Comparison of ENCODE assay signal across 8 cellular contexts in genomic region chr2:96867756-96868554, GRCh38. TPM values are rescaled to one million over a fixed set of nuclear protein-coding genes. Genes with fewer than 3 reads are reported as not detected.
DNase-seq lines count a peak whose midpoint lies in the region; ATAC-seq, FAIRE-seq and TF ChIP-seq lines count a peak whose summit lies in the region.

No MANE protein-coding gene starts in this region.

- no peaks in the 10 kb centered on the region for H3K9me3 ChIP-seq in SK-N-SH
- no peaks in the 10 kb centered on the region for H3K9me3 ChIP-seq in endocrine pancreas (ENCODE audit: control insufficient read depth, low read length)
- H3K9me3 ChIP-seq in neural progenitor cell (ENCODE audit: low read depth) = no peaks in the 10 kb centered on the region

- no peak for TF ChIP-seq EP300 in SK-N-SH (IDR thresholded peaks at IDR 0.05; ENCODE audit: borderline replicate concordance in 1 of 2, low read depth in 1 of 2, low read length in 1 of 2)

- H3K27ac ChIP-seq in 22Rv1 (peak overlapping the region; percentile 79), SK-N-SH (ENCODE audit: low read depth in 2 of 2, low read length in 1 of 2) (peak overlapping the region; percentile 83 to 92), neural progenitor cell (peak overlapping the region; percentile 80)

- peaks cover 6 to 28% of the 10 kb centered on the region in 2 experiments; a peak in 2 of 4 replicates for H3K4me1 ChIP-seq in SK-N-SH (ENCODE audit: control insufficient read depth in 1 of 2, insufficient read depth in 2 of 2, low read depth in 1 of 2, low read length in 1 of 2)
- no peaks in the 10 kb centered on the region for H3K4me1 ChIP-seq in endocrine pancreas (ENCODE audit: control insufficient read depth, insufficient read depth, low read length)
- H3K4me1 ChIP-seq in neural progenitor cell = peaks cover 19% of the 10 kb centered on the region

- TF ChIP-seq CTCF in 22Rv1 (IDR thresholded peaks at IDR 0.05) (no peak), SK-N-SH (IDR thresholded peaks at IDR 0.05) (no peak), neural progenitor cell (IDR thresholded peaks at IDR 0.05) (no peak)

- H3K27me3 ChIP-seq in SK-N-SH (ENCODE audit: insufficient read depth) (no peaks in the 10 kb centered on the region), endocrine pancreas (ENCODE audit: control insufficient read depth, insufficient read depth, low read length) (no peaks in the 10 kb centered on the region), neural progenitor cell (no peaks in the 10 kb centered on the region)

- H3K4me3 ChIP-seq in SK-N-SH (ENCODE audit: low read depth in 2 of 2, low read length in 1 of 2) (peak overlapping the region; percentile 94 to 95), endocrine pancreas (ENCODE audit: control insufficient read depth, insufficient read depth, low read length) (peak overlapping the region; percentile 46), neural progenitor cell (peak overlapping the region; percentile 84)

- ATAC-seq in HG03457 (IDR thresholded peaks at IDR 0.05; ENCODE audit: unreplicated experiment) (no peak), GM18517 (IDR thresholded peaks at IDR 0.05; ENCODE audit: unreplicated experiment) (no peak)

- POLR2A ChIA-PET in SK-N-SH (lab: Yijun Ruan, JAX) = interaction anchor here (0.6 to 2.0 kb wide), 7 partner anchors 11 to 201 kb away, joined by 3 to 27 read pairs (median 3); partner anchors contain the start of genes ANKRD39 and CNNM3

- peaks cover 5 to 43% of the 10 kb centered on the region in 2 experiments for H3K36me3 ChIP-seq in SK-N-SH (replicated peaks in 1 of 2; ENCODE audit: control insufficient read depth in 1 of 2, insufficient read depth in 2 of 2, low read length in 1 of 2)
- peaks cover 4% of the 10 kb centered on the region for H3K36me3 ChIP-seq in endocrine pancreas (ENCODE audit: control insufficient read depth, insufficient read depth, low read length)
- H3K36me3 ChIP-seq in neural progenitor cell = no peaks in the 10 kb centered on the region

- H3K9ac ChIP-seq in SK-N-SH (peak overlapping the region; percentile 99), endocrine pancreas (ENCODE audit: control insufficient read depth, insufficient read depth, low read length) (peak overlapping the region; percentile 60), neural progenitor cell (peak overlapping the region; percentile 86)

- H3K4me2 ChIP-seq in SK-N-SH (peak overlapping the region; percentile 96), neural progenitor cell (peak overlapping the region; percentile 99)

- peak overlapping the region; percentile 90 for H3K27ac Mint-ChIP-seq in neural progenitor cell

- H2AFZ ChIP-seq in SK-N-SH (ENCODE audit: low read depth) = peak overlapping the region; percentile 78; the same call in 1 of the 2 replicates
- H2AFZ ChIP-seq in neural progenitor cell (replicated peaks) = no peak overlapping the region

- H4K20me1 ChIP-seq in SK-N-SH (ENCODE audit: insufficient read depth) (peaks cover 30% of the 10 kb centered on the region; the same call in 1 of the 2 replicates), neural progenitor cell (ENCODE audit: low read depth) (peaks cover 49% of the 10 kb centered on the region)

- H3K4me3 Mint-ChIP-seq in neural progenitor cell = peak overlapping the region; percentile 90

- FAIRE-seq in GM19239 (lab: Jason Lieb, UNC) = peak; percentile 35

- H3F3A ChIP-seq in SK-N-SH (replicated peaks; ENCODE audit: insufficient read depth) (no peaks in the 10 kb centered on the region), neural progenitor cell (ENCODE audit: low read depth) (peaks cover 11% of the 10 kb centered on the region)

- H3K9me2 ChIP-seq in SK-N-SH = no peaks in the 10 kb centered on the region

- peaks cover 9% of the 10 kb centered on the region for H3K36me3 Mint-ChIP-seq in neural progenitor cell

- H3K4me1 Mint-ChIP-seq in neural progenitor cell = peaks cover 34% of the 10 kb centered on the region

- 15% methylated on average over 16 of the region's 27 CpGs for WGBS in SK-N-SH (ENCODE audit: low lambda C conversion rate)

- DNase-seq in GM19239 (ENCODE audit: insufficient read length, low spot score) = no peak
- no peak for DNase-seq in SK-N-SH
- DNase-seq in neural progenitor cell (ENCODE audit: low spot score) = no peak
- DNase-seq in kidney tubule cell (ENCODE audit: low spot score) = no peak

- no peak for TF ChIP-seq RAD21 in SK-N-SH (IDR thresholded peaks at IDR 0.05; ENCODE audit: low read length)

- no peaks in the 10 kb centered on the region for H3K9me3 Mint-ChIP-seq in neural progenitor cell

- peaks cover 16% of the 10 kb centered on the region for H3K27me3 Mint-ChIP-seq in neural progenitor cell (ENCODE audit: insufficient read depth, low read depth)

- H3K79me2 ChIP-seq in SK-N-SH (ENCODE audit: insufficient read depth) (peaks cover 38% of the 10 kb centered on the region), neural progenitor cell (ENCODE audit: low read depth) (peaks cover 68% of the 10 kb centered on the region)

- CTCF ChIA-PET in SK-N-SH (lab: Yijun Ruan, JAX) = interaction anchor here (0.6 to 6.8 kb wide), 22 partner anchors 7 to 298 kb away, joined by 3 to 93 read pairs (median 4); partner anchors contain the start of genes ANKRD36 and ANKRD39

TF ChIP-seq in SK-N-SH, 30 proteins besides CTCF, POLR2A, EP300 and RAD21:
- no peak for TF ChIP-seq FOXJ3 (CRISPR knock-in tag; IDR thresholded peaks at IDR 0.05)
- no peak for TF ChIP-seq POLR2AphosphoS5 (IDR thresholded peaks at IDR 0.05; ENCODE audit: low read depth, low read length)
- TF ChIP-seq RFX5 (IDR thresholded peaks at IDR 0.05; ENCODE audit: low read length) = no peak
- TF ChIP-seq, protein P1, sequence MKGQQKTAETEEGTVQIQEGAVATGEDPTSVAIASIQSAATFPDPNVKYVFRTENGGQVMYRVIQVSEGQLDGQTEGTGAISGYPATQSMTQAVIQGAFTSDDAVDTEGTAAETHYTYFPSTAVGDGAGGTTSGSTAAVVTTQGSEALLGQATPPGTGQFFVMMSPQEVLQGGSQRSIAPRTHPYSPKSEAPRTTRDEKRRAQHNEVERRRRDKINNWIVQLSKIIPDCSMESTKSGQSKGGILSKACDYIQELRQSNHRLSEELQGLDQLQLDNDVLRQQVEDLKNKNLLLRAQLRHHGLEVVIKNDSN (IDR thresholded peaks at IDR 0.05; ENCODE audit: borderline replicate concordance, low read depth) = no peak
- no peak for TF ChIP-seq SMC3 (IDR thresholded peaks at IDR 0.05; ENCODE audit: low read depth, low read length)
- TF ChIP-seq FOXM1 (IDR thresholded peaks at IDR 0.05; ENCODE audit: low read depth) = no peak
- TF ChIP-seq SIN3A (IDR thresholded peaks at IDR 0.05; ENCODE audit: borderline replicate concordance, low read depth, low read length) = no peak
- no peak for TF ChIP-seq TEAD4 (IDR thresholded peaks at IDR 0.05; ENCODE audit: borderline replicate concordance, insufficient read depth)

RNA-seq across cellular contexts. Expression of gene SEMA4C, which starts 1.9 kb away (rescaled TPM):
- 34.8 and 40.9 TPM in 2 replicates for polyA plus RNA-seq in SK-N-SH (2012; rRNA removed)
- polyA plus RNA-seq in SK-N-SH (2012; cell fraction: cytosol; rRNA removed) = 13.7 and 21.8 TPM in 2 replicates
- polyA plus RNA-seq in SK-N-SH (2012; cell fraction: nucleus; rRNA removed) = 70.5 and 71.1 TPM in 2 replicates
- 39.1 and 103 TPM in 2 replicates for total RNA-seq in neural progenitor cell (ENCODE audit: low replicate concordance)

RNA-seq across cellular contexts. Expression of gene ANKRD39, which starts 10.1 kb away (rescaled TPM):
- 11.8 and 13.4 TPM in 2 replicates for polyA plus RNA-seq in SK-N-SH (2012; rRNA removed)
- polyA plus RNA-seq in SK-N-SH (2012; cell fraction: cytosol; rRNA removed) = 7.2 and 10.5 TPM in 2 replicates
- polyA plus RNA-seq in SK-N-SH (2012; cell fraction: nucleus; rRNA removed) = 18.7 and 27.3 TPM in 2 replicates
- total RNA-seq in neural progenitor cell (ENCODE audit: low replicate concordance) = 4.0 and 17.3 TPM in 2 replicates

RNA-seq across cellular contexts. Expression of gene ANKRD23, which starts 24.1 kb away (rescaled TPM):
- 3.1 and 3.8 TPM in 2 replicates for polyA plus RNA-seq in SK-N-SH (2012; rRNA removed)
- polyA plus RNA-seq in SK-N-SH (2012; cell fraction: cytosol; rRNA removed) = 0.62 and 1.2 TPM in 2 replicates
- 20.3 and 22.2 TPM in 2 replicates for polyA plus RNA-seq in SK-N-SH (2012; cell fraction: nucleus; rRNA removed)
- 10.8 and 11.4 TPM in 2 replicates for total RNA-seq in neural progenitor cell (ENCODE audit: low replicate concordance)

RNA-seq across cellular contexts. Expression of gene CNNM3, which starts 51.9 kb away (rescaled TPM):
- 9.3 and 14.7 TPM in 2 replicates for polyA plus RNA-seq in SK-N-SH (2012; rRNA removed)
- polyA plus RNA-seq in SK-N-SH (2012; cell fraction: cytosol; rRNA removed) = 5.6 and 7.1 TPM in 2 replicates
- 15.2 and 18.5 TPM in 2 replicates for polyA plus RNA-seq in SK-N-SH (2012; cell fraction: nucleus; rRNA removed)
- 11.1 and 20.2 TPM in 2 replicates for total RNA-seq in neural progenitor cell (ENCODE audit: low replicate concordance)
